ENCODE assay signal across 24 cellular contexts in the genomic region with DNA sequence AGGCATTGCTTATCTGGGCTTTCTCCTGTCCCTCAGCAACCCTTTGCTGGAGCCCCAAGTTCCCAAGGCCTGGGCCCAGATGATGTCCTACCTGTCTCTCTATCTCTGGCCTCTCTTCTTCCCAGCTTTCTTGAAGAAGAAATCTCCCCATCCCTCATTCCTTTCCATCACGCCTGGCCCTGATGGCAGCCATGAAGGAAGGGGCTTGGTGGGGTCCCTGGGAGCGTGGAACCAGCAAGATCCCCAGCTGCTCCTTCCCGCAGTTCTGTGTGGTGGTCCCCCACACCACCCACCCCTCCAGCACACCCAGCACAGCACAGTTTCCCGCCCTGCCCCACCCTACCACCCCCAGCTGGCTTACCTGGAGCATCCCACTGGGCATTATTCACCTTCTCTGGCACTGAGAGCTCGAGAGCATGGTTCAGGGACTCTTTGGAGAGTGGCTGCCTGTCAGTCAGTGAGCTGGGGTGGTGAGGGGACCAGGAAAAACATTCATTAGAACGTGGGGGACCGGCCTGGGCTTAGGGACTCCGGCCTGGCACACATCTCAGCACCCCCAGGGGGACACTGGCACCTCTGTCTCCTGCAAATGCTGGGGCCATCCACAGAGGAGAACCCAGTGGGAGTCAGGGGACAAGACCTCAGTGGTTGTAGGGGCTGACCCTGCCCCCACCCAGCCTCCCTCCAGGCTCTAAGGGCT. TPM values are rescaled to one million over a fixed set of nuclear protein-coding genes. Genes with fewer than 3 reads are reported as not detected.
DNase-seq lines count a peak whose midpoint lies in the region; ATAC-seq and TF ChIP-seq lines count a peak whose summit lies in the region.
"Had no signal": no experiment of that assay in that cellular context is flagged by ENCODE, and none has a peak within 500 bp of the region (broad histone marks: within the 10 kb centered on the region; RNA-seq: fewer than 3 reads in every experiment).

No MANE protein-coding gene starts in this region.

- no peak for ATAC-seq in HG03571 (IDR thresholded peaks at IDR 0.05; ENCODE audit: unreplicated experiment)
- ATAC-seq: A549; HepG2; natural killer cell treated with Interleukin-12 subunit alpha and Interleukin-12 subunit beta and Interleukin-15 and Interleukin-18, amount 100 ng/mL, for 72 hours; right lobe of liver; stimulated activated naive CD8-positive, alpha-beta T cell treated with anti-CD3 and anti-CD28 coated beads, Interleukin-15, amount 100 ng/mL, for 72 hours had no signal

- H3K9me3 Mint-ChIP-seq in neural crest cell (no peaks in the 10 kb centered on the region), type B pancreatic cell (no peaks in the 10 kb centered on the region)
- H3K9me3 Mint-ChIP-seq: endodermal cell; mesothelial cell of epicardium; natural killer cell treated with Interleukin-12 subunit alpha and Interleukin-12 subunit beta and Interleukin-15 and Interleukin-18, amount 100 ng/mL, for 72 hours; stimulated activated naive CD8-positive, alpha-beta T cell treated with anti-CD3 and anti-CD28 coated beads, Interleukin-15, amount 100 ng/mL, for 72 hours; T-helper 1 cell treated with Interleukin-12 subunit alpha and Interleukin-12 subunit beta and Interleukin-4 antibody, amounts not matched to agents 30 μg/mL and 1 μg/mL, for 36 hours had no signal

- H3K4me3 Mint-ChIP-seq in neural crest cell (no peak overlapping the region), type B pancreatic cell (no peak overlapping the region)
- H3K4me3 Mint-ChIP-seq: endodermal cell; mesothelial cell of epicardium; natural killer cell treated with Interleukin-12 subunit alpha and Interleukin-12 subunit beta and Interleukin-15 and Interleukin-18, amount 100 ng/mL, for 72 hours; stimulated activated naive CD8-positive, alpha-beta T cell treated with anti-CD3 and anti-CD28 coated beads, Interleukin-15, amount 100 ng/mL, for 72 hours; T-helper 1 cell treated with Interleukin-12 subunit alpha and Interleukin-12 subunit beta and Interleukin-4 antibody, amounts not matched to agents 30 μg/mL and 1 μg/mL, for 36 hours had no signal

- H3K27me3 Mint-ChIP-seq in neural crest cell (ENCODE audit: low read depth) = no peaks in the 10 kb centered on the region
- no peaks in the 10 kb centered on the region for H3K27me3 Mint-ChIP-seq in type B pancreatic cell
- H3K27me3 Mint-ChIP-seq: natural killer cell treated with Interleukin-12 subunit alpha and Interleukin-12 subunit beta and Interleukin-15 and Interleukin-18, amount 100 ng/mL, for 72 hours had no signal

- H3K4me1 Mint-ChIP-seq in neural crest cell = peaks cover 73% of the 10 kb centered on the region
- peaks cover 34% of the 10 kb centered on the region for H3K4me1 Mint-ChIP-seq in type B pancreatic cell (ENCODE audit: unreplicated experiment)
- H3K4me1 Mint-ChIP-seq: stimulated activated naive CD8-positive, alpha-beta T cell treated with anti-CD3 and anti-CD28 coated beads, Interleukin-15, amount 100 ng/mL, for 72 hours had no signal

- H3K27ac Mint-ChIP-seq in neural crest cell (ENCODE audit: unreplicated experiment) = peak overlapping the region; percentile 87
- H3K27ac Mint-ChIP-seq in type B pancreatic cell = no peak overlapping the region
- H3K27ac Mint-ChIP-seq: endodermal cell; natural killer cell treated with Interleukin-12 subunit alpha and Interleukin-12 subunit beta and Interleukin-15 and Interleukin-18, amount 100 ng/mL, for 72 hours; T-helper 1 cell treated with Interleukin-12 subunit alpha and Interleukin-12 subunit beta and Interleukin-4 antibody, amounts not matched to agents 30 μg/mL and 1 μg/mL, for 36 hours had no signal

- TF ChIP-seq CTCF in neural crest cell (conservative IDR thresholded peaks at IDR 0.05) = no peak
- TF ChIP-seq CTCF in type B pancreatic cell (conservative IDR thresholded peaks at IDR 0.05) = no peak
- no peak for TF ChIP-seq CTCF in GM10266 (IDR thresholded peaks at IDR 0.05; ENCODE audit: control insufficient read depth, insufficient read depth, low read depth, missing control alignments)

- H3K27ac ChIP-seq in cingulate gyrus (ENCODE audit: low read depth, low read length) = peak overlapping the region; percentile 94
- H3K27ac ChIP-seq: A549; BLaER1 treated with 17β-estradiol and CSF1 and Interleukin-3, amounts not matched to agents 10 nM and 100 nM; esophagus muscularis mucosa; left ventricle myocardium inferior; right lobe of liver had no signal

- H3K36me3 Mint-ChIP-seq in neural crest cell (ENCODE audit: low read depth) (no peaks in the 10 kb centered on the region), type B pancreatic cell (no peaks in the 10 kb centered on the region)
- H3K36me3 Mint-ChIP-seq: mesothelial cell of epicardium; natural killer cell treated with Interleukin-12 subunit alpha and Interleukin-12 subunit beta and Interleukin-15 and Interleukin-18, amount 100 ng/mL, for 72 hours had no signal

- peak; percentile 35 for DNase-seq in activated CD8-positive, alpha-beta memory T cell treated with anti-CD3 and anti-CD28 coated beads for 24 hours
- no peak for DNase-seq in activated CD8-positive, alpha-beta memory T cell treated with anti-CD3 and anti-CD28 coated beads, Interleukin-2, amount 50 U/mL, for 4 hours
- DNase-seq in neural crest cell (ENCODE audit: low read depth, low spot score) = no peak
- peak; percentile 56 for DNase-seq in type B pancreatic cell (ENCODE audit: extremely low spot score, unreplicated experiment)
- DNase-seq in NK-92 (lab: John Stamatoyannopoulos, UW; ENCODE audit: unreplicated experiment) = no peak
- DNase-seq in GM10266 (ENCODE audit: extremely low spot score) = no peak
- DNase-seq: cortex of kidney; endodermal cell; foreskin melanocyte; Kasumi-1; left ventricle myocardium inferior; NCI-H2171 treated with DMSO at 0.1 percent for 48 hours; NCI-H524; right lobe of liver; stimulated activated naive CD8-positive, alpha-beta T cell treated with anti-CD3 and anti-CD28 coated beads, Interleukin-15, amount 100 ng/mL, for 72 hours had no signal

RNA-seq across cellular contexts. Expression of gene ACSBG1, which starts 26.6 kb away (rescaled TPM):
- total RNA-seq in neural crest cell = 4.9 and 5.5 TPM in 2 replicates
- 0.71 TPM in 1 of 2 replicates, not detected in the other for total RNA-seq in type B pancreatic cell (ENCODE audit: low replicate concordance)
- total RNA-seq: right lobe of liver had no signal

RNA-seq across cellular contexts. Expression of gene DNAJA4, which starts 56.6 kb away (rescaled TPM):
- total RNA-seq in neural crest cell (not detected in 2 replicates), type B pancreatic cell (ENCODE audit: low replicate concordance) (0.10 and 15.0 TPM in 2 replicates)
- total RNA-seq: HepG2 had no signal

RNA-seq across cellular contexts. Expression of gene IDH3A, which starts 58.6 kb away (rescaled TPM):
- total RNA-seq in neural crest cell (41.5 and 47.9 TPM in 2 replicates), type B pancreatic cell (ENCODE audit: low replicate concordance) (66.5 and 93.6 TPM in 2 replicates)

Comparison
In these comparisons a context has a peak if more than half of its experiments do, and no peak if none do; other contexts are left out.
1. DNase-seq: peak in activated CD8-positive, alpha-beta memory T cell treated with anti-CD3 and anti-CD28 coated beads for 24 hours (single experiment) and type B pancreatic cell (single experiment); none in activated CD8-positive, alpha-beta memory T cell treated with anti-CD3 and anti-CD28 coated beads, Interleukin-2, amount 50 U/mL, for 4 hours (single experiment), neural crest cell (single experiment), NK-92 (single experiment) and GM10266 (single experiment).